1 cellular context compared by ENCODE assay signal in genomic region chr19:56811480-56811879, GRCh38.
TF ChIP-seq lines count a peak whose summit lies in the region.

No MANE protein-coding gene starts in this region.

TF ChIP-seq in HepG2, 621 proteins besides CTCF, POLR2A, EP300 and RAD21:
- TF ChIP-seq KLF12 (CRISPR knock-in tag; IDR thresholded peaks at IDR 0.05; ENCODE audit: borderline replicate concordance), result no peak
- peak; percentile 67 for TF ChIP-seq POLR2G (IDR thresholded peaks at IDR 0.05; ENCODE audit: low read depth, low read length)
- TF ChIP-seq AGO2 (optimal IDR thresholded peaks at IDR 0.05; ENCODE audit: low read depth, low read length), result peak; percentile 72
- TF ChIP-seq ZNF652 (CRISPR knock-in tag; IDR thresholded peaks at IDR 0.05; ENCODE audit: borderline replicate concordance, low read depth), result no peak
- TF ChIP-seq ZNF512 (CRISPR knock-in tag; IDR thresholded peaks at IDR 0.05), result no peak
- TF ChIP-seq RBFOX2 (IDR thresholded peaks at IDR 0.05; ENCODE audit: low read depth, low read length), result peak; percentile 62
- peak; percentile 99 for TF ChIP-seq RBM22 (optimal IDR thresholded peaks at IDR 0.05; ENCODE audit: low read length)
- TF ChIP-seq POLR2AphosphoS5 (IDR thresholded peaks at IDR 0.05; ENCODE audit: low read depth, low read length), result peak; percentile 47; the same call in 1 of the 2 replicates
